ENCODE assay signal across 14 cellular contexts in the genomic region with DNA sequence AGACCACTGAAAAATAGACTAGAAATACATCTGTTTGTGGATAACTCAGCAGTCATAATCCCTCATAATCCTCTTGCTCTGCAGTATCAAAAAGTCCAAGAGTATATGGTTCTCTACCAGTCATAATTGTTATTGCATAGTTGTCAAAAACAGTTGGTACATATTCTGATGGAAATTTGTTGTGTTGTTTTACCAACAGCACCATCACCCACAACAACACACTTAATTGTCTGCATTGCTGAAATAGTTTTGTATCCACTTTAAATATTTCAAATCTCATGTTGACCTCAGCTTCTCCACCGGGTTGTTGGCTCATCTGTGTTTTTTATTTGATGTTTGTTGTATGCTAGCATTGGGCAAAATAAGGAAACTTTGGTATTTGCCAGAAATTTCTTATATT. TPM values are rescaled to one million over a fixed set of nuclear protein-coding genes. Genes with fewer than 3 reads are reported as not detected.
DNase-seq lines count a peak whose midpoint lies in the region; ATAC-seq and TF ChIP-seq lines count a peak whose summit lies in the region.
"Had no signal": no experiment of that assay in that cellular context is flagged by ENCODE, and none has a peak within 500 bp of the region (broad histone marks: within the 10 kb centered on the region; RNA-seq: fewer than 3 reads in every experiment).

No MANE protein-coding gene starts in this region.

- CTCF ChIA-PET in CD4-positive, alpha-beta T cell (lab: Charles Lee): no interaction called here

- H3K27me3 Mint-ChIP-seq in CD4-positive, alpha-beta T cell: no peaks in the 10 kb centered on the region
- H3K27me3 Mint-ChIP-seq in central memory CD8-positive, alpha-beta T cell: no peaks in the 10 kb centered on the region
- H3K27me3 Mint-ChIP-seq in nephron (ENCODE audit: low read depth): no peaks in the 10 kb centered on the region

- H3K9me3 Mint-ChIP-seq in CD4-positive, alpha-beta T cell: no peaks in the 10 kb centered on the region
- H3K9me3 Mint-ChIP-seq in central memory CD8-positive, alpha-beta T cell: no peaks in the 10 kb centered on the region
- H3K9me3 Mint-ChIP-seq in nephron: no peaks in the 10 kb centered on the region

- no peaks in the 10 kb centered on the region for H3K9me3 ChIP-seq in CD4-positive, alpha-beta T cell (ENCODE audit: control insufficient read depth, low read length)

- H3K36me3 Mint-ChIP-seq in CD4-positive, alpha-beta T cell (ENCODE audit: low read depth): peaks cover 41% of the 10 kb centered on the region
- peaks cover 26% of the 10 kb centered on the region for H3K36me3 Mint-ChIP-seq in central memory CD8-positive, alpha-beta T cell (ENCODE audit: insufficient read depth)
- H3K36me3 Mint-ChIP-seq in nephron (ENCODE audit: low read depth): peaks cover 29% of the 10 kb centered on the region

- no peak for ATAC-seq in CD4-positive, alpha-beta T cell (ENCODE audit: poor library complexity)
- ATAC-seq in central memory CD8-positive, alpha-beta T cell (replicated peaks; ENCODE audit: extremely low read depth, poor library complexity, severe bottlenecking): no peak
- no peak for ATAC-seq in HG02938 (IDR thresholded peaks at IDR 0.05; ENCODE audit: unreplicated experiment)
- ATAC-seq in GM19328 (IDR thresholded peaks at IDR 0.05; ENCODE audit: unreplicated experiment): no peak

- peaks cover 61% of the 10 kb centered on the region for H3K4me1 Mint-ChIP-seq in CD4-positive, alpha-beta T cell (ENCODE audit: low read depth)
- peaks cover 47% of the 10 kb centered on the region for H3K4me1 Mint-ChIP-seq in central memory CD8-positive, alpha-beta T cell
- H3K4me1 Mint-ChIP-seq in nephron: peaks cover 33% of the 10 kb centered on the region

- intact Hi-C loops in CD4-positive, alpha-beta T cell (cut with DNase I, micrococcal nuclease): loop anchor here in 1 of 2 experiments (2.0 kb wide), 1 partner anchor 90 kb away; no protein-coding TSS in a partner anchor

- H3K27me3 ChIP-seq in CD4-positive, alpha-beta T cell (ENCODE audit: control insufficient read depth, insufficient read depth, low read length): no peaks in the 10 kb centered on the region

- POLR2A ChIA-PET in CD4-positive, alpha-beta T cell (lab: Charles Lee): no interaction called here

- H3K27ac Mint-ChIP-seq in CD4-positive, alpha-beta T cell: peak overlapping the region; percentile 34
- peak overlapping the region; percentile 86 for H3K27ac Mint-ChIP-seq in central memory CD8-positive, alpha-beta T cell (ENCODE audit: low read depth)
- H3K27ac Mint-ChIP-seq in nephron: peak overlapping the region; percentile 33 to 84 (median 46)

- H3K27ac ChIP-seq in CD4-positive, alpha-beta T cell (ENCODE audit: low read depth, low read length): no peak overlapping the region

- DNase-seq in CD4-positive, alpha-beta T cell: no peak
- peak; percentile 56 for DNase-seq in LHCN-M2 (ENCODE audit: low read depth)
- DNase-seq in central memory CD8-positive, alpha-beta T cell (ENCODE audit: low spot score in 2 of 2): no peak
- DNase-seq in SHP77 treated with DMSO at 0.1 percent for 48 hours (lab: John Stamatoyannopoulos, UW): no peak
- no peak for DNase-seq in stimulated activated CD4-positive, alpha-beta T cell treated with anti-CD3 and anti-CD28 coated beads, Interleukin-1b, Interleukin-23, amount 100 ng/mL, for 48 hours
- DNase-seq: activated CD4-positive, alpha-beta T cell treated with anti-CD3 and anti-CD28 coated beads for 1 hour; C1 segment of cervical spinal cord; dermis blood vessel endothelial cell; NCI-H1105 treated with DMSO at 0.1 percent for 48 hours; occipital lobe; stimulated activated CD8-positive, alpha-beta memory T cell treated with anti-CD3 and anti-CD28 coated beads, Interleukin-4, amount 100 ng/mL, for 48 hours had no signal

- TF ChIP-seq CTCF in CD4-positive, alpha-beta T cell (IDR thresholded peaks at IDR 0.05): no peak
- TF ChIP-seq CTCF in nephron (IDR thresholded peaks at IDR 0.05; ENCODE audit: unreplicated experiment in 3 of 3): no peak

- H3K4me3 Mint-ChIP-seq in CD4-positive, alpha-beta T cell: no peak overlapping the region
- H3K4me3 Mint-ChIP-seq in central memory CD8-positive, alpha-beta T cell: no peak overlapping the region
- no peak overlapping the region for H3K4me3 Mint-ChIP-seq in nephron

RNA-seq across cellular contexts. Expression of a gene that starts 39.4 kb away (rescaled TPM):
- total RNA-seq in CD4-positive, alpha-beta T cell: 10 to 100 TPM; 44.2 to 47.0 TPM
- total RNA-seq in LHCN-M2 (2014; rRNA removed): 38.7 and 38.9 TPM in 2 replicates
- 12.2 TPM for polyA plus RNA-seq in LHCN-M2 (2012)

Comparison
In these comparisons a context has a peak if more than half of its experiments do, and no peak if none do; other contexts are left out.
1. H3K27ac Mint-ChIP-seq: peak in every context shown above with its lines; median percentile 86 in central memory CD8-positive, alpha-beta T cell; 46 in nephron; 34 in CD4-positive, alpha-beta T cell.